In genomic region chr11:68838572-68838964, GRCh38 we compare ENCODE assay signal across 8 cellular contexts. TPM values are rescaled to one million over a fixed set of nuclear protein-coding genes. Genes with fewer than 3 reads are reported as not detected.
DNase-seq lines count a peak whose midpoint lies in the region; ATAC-seq and TF ChIP-seq lines count a peak whose summit lies in the region.

No MANE protein-coding gene starts in this region.

- H3K4me1 ChIP-seq in sigmoid colon, result peaks cover 0 to 81% (median 65%) of the 10 kb centered on the region in 4 donors

- TF ChIP-seq CTCF in HFFc6 (IDR thresholded peaks at IDR 0.05) (no peak), fibroblast of mammary gland (conservative IDR thresholded peaks at IDR 0.05; ENCODE audit: control insufficient read depth, insufficient read depth, low read depth, low read length) (no peak), sigmoid colon (IDR thresholded peaks at IDR 0.05) (no peak)

- no peak for TF ChIP-seq EP300 in sigmoid colon (IDR thresholded peaks at IDR 0.05)

- no peaks in the 10 kb centered on the region for H3K9me3 Mint-ChIP-seq in HFFc6
- no peaks in the 10 kb centered on the region for H3K9me3 Mint-ChIP-seq in activated CD4-positive, alpha-beta memory T cell treated with anti-CD3 and anti-CD28 coated beads for 36 hours

- H3K4me1 Mint-ChIP-seq in HFFc6 (ENCODE audit: low read depth), result peaks cover 37% of the 10 kb centered on the region
- H3K4me1 Mint-ChIP-seq in activated CD4-positive, alpha-beta memory T cell treated with anti-CD3 and anti-CD28 coated beads for 36 hours (ENCODE audit: low read depth), result peaks cover 49% of the 10 kb centered on the region

- POLR2A ChIA-PET in activated CD4-positive, alpha-beta memory T cell treated with anti-CD3 and anti-CD28 coated beads for 36 hours (lab: Charles Lee), result interaction anchor here (1.1 kb wide), 1 partner anchor 75 kb away, joined by 5 read pairs; no protein-coding TSS in a partner anchor
- POLR2A ChIA-PET in HEK293T (lab: Yijun Ruan, JAX), result no interaction called here

- H3K36me3 ChIP-seq in sigmoid colon, result no peaks in the 10 kb centered on the region

- H3K27ac ChIP-seq in sigmoid colon, result peak overlapping the region; percentile 94 to 98 (median 95)

- peak overlapping the region; percentile 45 for H3K4me3 ChIP-seq in fibroblast of mammary gland (ENCODE audit: control insufficient read depth, low read depth, low read length)
- H3K4me3 ChIP-seq in sigmoid colon, result peak overlapping the region; percentile 43 to 89 (median 81)

- CTCF ChIA-PET in activated CD4-positive, alpha-beta memory T cell treated with anti-CD3 and anti-CD28 coated beads for 36 hours (lab: Charles Lee), result interaction anchor here (0.9 to 1.0 kb wide), 2 partner anchors 21 to 36 kb away, joined by 3 read pairs; no protein-coding TSS in a partner anchor
- CTCF ChIA-PET in HEK293T (lab: Yijun Ruan, JAX), result no interaction called here

- no peak for ATAC-seq in GM21515 (IDR thresholded peaks at IDR 0.05; ENCODE audit: unreplicated experiment)

- H3K36me3 Mint-ChIP-seq in HFFc6 (ENCODE audit: low read depth), result peaks cover 4% of the 10 kb centered on the region; the same call in 1 of the 2 replicates
- H3K36me3 Mint-ChIP-seq in activated CD4-positive, alpha-beta memory T cell treated with anti-CD3 and anti-CD28 coated beads for 36 hours, result no peaks in the 10 kb centered on the region

- H3K27me3 ChIP-seq in sigmoid colon, result no peaks in the 10 kb centered on the region

- intact Hi-C loops in activated CD4-positive, alpha-beta memory T cell treated with anti-CD3 and anti-CD28 coated beads for 36 hours (cut with micrococcal nuclease), result no loop called here
- intact Hi-C loops in sigmoid colon (cut with DNase I), result no loop called here

- peak overlapping the region; percentile 94 for H3K27ac Mint-ChIP-seq in HFFc6
- peak overlapping the region; percentile 88 for H3K27ac Mint-ChIP-seq in activated CD4-positive, alpha-beta memory T cell treated with anti-CD3 and anti-CD28 coated beads for 36 hours

- H3K4me3 Mint-ChIP-seq in HFFc6, result peak overlapping the region; percentile 86
- H3K4me3 Mint-ChIP-seq in activated CD4-positive, alpha-beta memory T cell treated with anti-CD3 and anti-CD28 coated beads for 36 hours, result peak overlapping the region; percentile 78

- 4 to 18% methylated on average over 8 of the region's 8 CpGs for WGBS in sigmoid colon, 2 donors

- no peaks in the 10 kb centered on the region for H3K9me3 ChIP-seq in sigmoid colon

- DNase-seq in HFFc6 (peak; percentile 10), fibroblast of mammary gland (ENCODE audit: low read depth) (peak; percentile 30), sigmoid colon (peak; percentile 88), Ammon's horn (ENCODE audit: low spot score) (no peak), HCEC 1CT (no peak), HEK293T (ENCODE audit: extremely low spot score) (no peak)
- peak; percentile 60 for DNase-seq in activated CD4-positive, alpha-beta memory T cell treated with anti-CD3 and anti-CD28 coated beads for 36 hours

- H3K27me3 Mint-ChIP-seq in HFFc6 (ENCODE audit: insufficient read depth), result no peaks in the 10 kb centered on the region; the same call in 1 of the 2 replicates
- H3K27me3 Mint-ChIP-seq in activated CD4-positive, alpha-beta memory T cell treated with anti-CD3 and anti-CD28 coated beads for 36 hours, result no peaks in the 10 kb centered on the region

- no peak for TF ChIP-seq POLR2A in sigmoid colon (IDR thresholded peaks at IDR 0.05)

TF ChIP-seq in HEK293T, 16 proteins besides CTCF, POLR2A, EP300 and RAD21:
- TF ChIP-seq BHLHE40 (IDR thresholded peaks at IDR 0.05; ENCODE audit: borderline replicate concordance) (no peak), SUZ12 (IDR thresholded peaks at IDR 0.05) (no peak), L3MBTL2 (conservative IDR thresholded peaks at IDR 0.05) (no peak), ELF4 (IDR thresholded peaks at IDR 0.05) (no peak), TARDBP (IDR thresholded peaks at IDR 0.05) (no peak), ARNT (IDR thresholded peaks at IDR 0.05) (no peak), ZNF384 (IDR thresholded peaks at IDR 0.05) (no peak), HDGF (IDR thresholded peaks at IDR 0.05; ENCODE audit: borderline replicate concordance) (no peak), FOXM1 (IDR thresholded peaks at IDR 0.05; ENCODE audit: borderline replicate concordance) (no peak), PKNOX1 (IDR thresholded peaks at IDR 0.05) (no peak), CTBP1 (IDR thresholded peaks at IDR 0.05; ENCODE audit: borderline replicate concordance) (no peak), FOXA1 (IDR thresholded peaks at IDR 0.05) (no peak)
TF ChIP-seq in HEK293T: peak in this region for 0.

RNA-seq across cellular contexts. Expression of gene CPT1A, which starts 3.1 kb away (rescaled TPM):
- total RNA-seq in HFFc6 (2021; fragmentation: NEBNext Ultra II Directional; extraction: Animal tissue kit (Norgen Biotek cat#: 25700)), result 10 to 100 TPM; 35.5 to 63.7 (median 55.8) TPM
- 10 to 100 TPM; 28.8 to 32.9 TPM for total RNA-seq in activated CD4-positive, alpha-beta memory T cell treated with anti-CD3 and anti-CD28 coated beads for 36 hours
- total RNA-seq in sigmoid colon, result 10 to 100 TPM; 31.6 to 87.8 (median 50.4) TPM
- polyA plus RNA-seq in sigmoid colon, result 10 to 100 TPM; 12.0 to 56.5 (median 22.0) TPM

Comparison
In these comparisons a context has a peak if more than half of its experiments do, and no peak if none do; other contexts are left out.
1. DNase-seq: peak in HFFc6 (single experiment), activated CD4-positive, alpha-beta memory T cell treated with anti-CD3 and anti-CD28 coated beads for 36 hours (single experiment), fibroblast of mammary gland (single experiment) and sigmoid colon (single experiment); none in Ammon's horn (single experiment), HCEC 1CT (single experiment) and HEK293T (single experiment).